In genomic region chr18:66999003-66999402, GRCh38 we compare ENCODE assay signal across 17 cellular contexts.
"Had no signal": no experiment of that assay in that cellular context is flagged by ENCODE, and none has a peak within 500 bp of the region (broad histone marks: within the 10 kb centered on the region; RNA-seq: fewer than 3 reads in every experiment).

No MANE protein-coding gene starts in this region.

- ATAC-seq: heart right ventricle; left colon; natural killer cell; psoas muscle; right lobe of liver; stimulated activated naive B cell treated with anti-CD40 and anti-IgM and Interleukin-4, amounts not matched to agents 10 μg/mL and 1 μg/mL and 100 μg/mL, for 72 hours; upper lobe of right lung had no signal

- DNase-seq: heart right ventricle; islet precursor cell; left colon; left ventricle myocardium inferior; mesendoderm; naive B cell; natural killer cell; nephron progenitor cell; occipital lobe; psoas muscle; right lobe of liver; stimulated activated CD4-positive, alpha-beta T cell treated with anti-CD3 and anti-CD28 coated beads, Interleukin-2, amount 100 ng/mL, for 24 hours; stimulated activated CD4-positive, alpha-beta T cell treated with anti-CD3 and anti-CD28 coated beads, Interleukin-4, amount 100 ng/mL, for 1 hour; stimulated activated naive B cell treated with anti-CD40 and anti-IgM and Interleukin-4, amounts not matched to agents 10 μg/mL and 1 μg/mL and 100 μg/mL, for 72 hours; tibial artery; trophoblast cell; upper lobe of right lung had no signal
